Comparison of ENCODE assay signal across 1 cellular context in the genomic region with DNA sequence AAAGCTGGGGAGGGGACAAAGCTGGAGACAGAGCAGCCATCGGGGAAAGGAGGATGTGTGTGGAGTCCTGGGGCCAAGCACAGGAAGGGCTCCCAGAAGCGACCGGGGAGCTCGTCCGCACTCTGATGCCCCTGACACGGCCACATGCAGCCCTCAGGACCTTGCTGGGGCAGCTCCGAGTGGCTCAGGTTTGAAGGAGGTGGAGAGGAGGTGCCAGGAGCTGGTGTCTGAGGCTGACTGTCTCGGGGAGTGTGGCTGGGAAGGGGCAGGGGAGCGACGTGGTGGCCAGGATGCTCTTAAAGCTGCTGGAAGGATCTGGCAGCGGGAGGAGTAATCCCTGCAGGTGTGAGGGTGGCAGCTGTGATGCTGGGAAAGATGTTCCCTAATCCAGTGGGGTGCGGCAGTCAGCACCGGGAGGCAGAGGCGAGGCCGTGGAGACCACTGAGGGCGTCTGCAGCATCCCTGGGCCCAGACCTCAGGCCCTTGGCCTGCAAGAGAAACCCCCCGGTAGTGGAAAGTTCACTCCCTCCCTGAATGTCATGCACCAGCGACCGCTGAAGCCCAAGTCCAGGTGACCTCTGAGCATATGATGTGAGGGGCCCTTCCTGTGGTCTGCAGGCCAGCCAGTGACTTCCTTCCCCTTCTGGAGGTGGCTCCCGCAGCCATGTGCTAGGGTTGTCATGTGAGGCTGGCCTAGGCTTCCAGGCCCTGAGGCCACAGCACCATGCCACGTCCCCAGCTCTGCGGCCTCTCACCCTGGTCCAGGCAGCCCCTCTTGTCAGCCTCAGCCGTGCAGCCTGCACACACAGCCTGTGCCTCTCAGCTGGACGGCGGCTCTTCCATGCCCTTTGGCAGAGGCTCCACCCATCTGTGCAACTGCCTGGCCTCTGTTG.
TF ChIP-seq lines count a peak whose summit lies in the region.

No MANE protein-coding gene starts in this region.

TF ChIP-seq in A549, 52 proteins besides CTCF, POLR2A, EP300 and RAD21 (continued from another document):
- TF ChIP-seq, protein P1, sequence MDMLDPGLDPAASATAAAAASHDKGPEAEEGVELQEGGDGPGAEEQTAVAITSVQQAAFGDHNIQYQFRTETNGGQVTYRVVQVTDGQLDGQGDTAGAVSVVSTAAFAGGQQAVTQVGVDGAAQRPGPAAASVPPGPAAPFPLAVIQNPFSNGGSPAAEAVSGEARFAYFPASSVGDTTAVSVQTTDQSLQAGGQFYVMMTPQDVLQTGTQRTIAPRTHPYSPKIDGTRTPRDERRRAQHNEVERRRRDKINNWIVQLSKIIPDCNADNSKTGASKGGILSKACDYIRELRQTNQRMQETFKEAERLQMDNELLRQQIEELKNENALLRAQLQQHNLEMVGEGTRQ (IDR thresholded peaks at IDR 0.05) = no peak
- TF ChIP-seq TP53 (CRISPR knock-in tag; IDR thresholded peaks at IDR 0.05) = no peak
